In genomic region chr12:94925729-94926128, GRCh38 we compare ENCODE assay signal across 27 cellular contexts.
"Had no signal": no experiment of that assay in that cellular context is flagged by ENCODE, and none has a peak within 500 bp of the region (broad histone marks: within the 10 kb centered on the region; RNA-seq: fewer than 3 reads in every experiment).

No MANE protein-coding gene starts in this region.

- H3K27ac ChIP-seq: KMS-11, SJSA1 had no signal

- FAIRE-seq: K562, RCC 7860 had no signal

- H3K36me3 ChIP-seq: SJSA1 had no signal

- H3K4me3 ChIP-seq: K562, SJSA1 had no signal

- H3K4me1 ChIP-seq: SJSA1 had no signal

- H3K27ac Mint-ChIP-seq: IgD-negative memory B cell, T-cell had no signal

- H3K4me2 ChIP-seq: KMS-11, SK-N-SH had no signal

- H3K9me3 Mint-ChIP-seq: IgD-negative memory B cell, T-cell had no signal

- H3K27me3 ChIP-seq: SJSA1 had no signal

- H3K9me3 ChIP-seq: SJSA1, SK-N-SH had no signal

- DNase-seq: Kasumi-1, MV-4-11, NCI-H1048, NCI-H1105, NCI-H1417, NCI-H1436 treated with DMSO at 0.1 percent for 48 hours, NCI-H1694, NCI-H187 treated with DMSO at 0.1 percent for 48 hours, NCI-H2029 treated with DMSO at 0.1 percent for 48 hours, NCI-H2171, NCI-H226, NCI-H446, NCI-H510A, NCI-H524 treated with DMSO at 0.1 percent for 48 hours, NCI-H69, NCI-H774, Right ventricle myocardium superior, RPMI8226, SIG-M5, SK-N-SH, SW 1271, T-cell had no signal

- H3K27me3 Mint-ChIP-seq: IgD-negative memory B cell, T-cell had no signal

- H3K4me3 Mint-ChIP-seq: IgD-negative memory B cell, T-cell had no signal

- H3K9ac ChIP-seq: KMS-11, SK-N-SH had no signal

- H3K36me3 Mint-ChIP-seq: T-cell had no signal

- ATAC-seq: K562, T-cell had no signal
